ENCODE assay signal across 10 cellular contexts in the genomic region with DNA sequence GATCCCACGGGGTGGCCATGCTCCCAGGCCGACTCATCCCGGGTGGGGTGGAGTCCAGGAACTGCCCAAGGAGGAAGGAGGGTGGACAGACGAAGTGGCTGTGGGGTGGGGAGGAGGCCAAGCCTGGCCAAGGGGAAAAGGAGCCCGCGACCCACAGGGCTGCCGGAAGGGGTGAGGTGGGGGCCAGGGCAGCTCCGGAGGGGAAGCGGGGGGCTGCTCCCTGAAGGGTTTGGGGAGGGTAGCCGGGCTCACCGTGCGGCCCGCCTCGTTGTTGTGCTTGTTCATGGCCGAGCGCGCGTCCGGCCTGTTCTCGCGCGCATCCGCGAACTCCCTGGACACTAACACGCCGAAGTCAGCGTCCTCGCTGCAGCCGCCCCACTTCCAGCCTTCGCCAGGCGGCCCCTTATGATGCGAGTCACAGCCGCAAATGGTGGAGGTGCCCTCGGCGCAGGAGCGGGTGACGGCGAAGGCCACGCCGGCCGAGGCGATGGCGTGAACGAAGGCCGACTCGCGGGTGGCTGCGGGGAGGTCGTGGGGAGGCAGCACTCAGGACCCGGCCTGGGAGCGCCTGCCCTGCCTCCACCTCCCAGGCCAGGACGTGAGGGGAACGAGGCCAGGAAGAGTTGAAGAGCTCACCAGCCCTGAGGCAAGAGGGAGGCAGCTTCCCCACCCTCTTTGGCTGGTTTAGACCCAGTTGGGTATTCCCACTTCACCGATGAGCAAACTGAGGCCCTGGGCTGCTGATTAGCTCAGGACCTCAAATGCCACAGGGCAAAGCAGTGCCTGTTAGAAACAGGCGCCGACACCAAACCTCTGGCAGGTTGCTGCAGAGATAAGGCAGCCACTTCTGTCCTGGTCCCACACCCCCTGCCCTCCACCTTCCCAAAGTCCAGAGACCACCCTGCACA. TPM values are rescaled to one million over a fixed set of nuclear protein-coding genes. Genes with fewer than 3 reads are reported as not detected.
DNase-seq lines count a peak whose midpoint lies in the region; ATAC-seq and TF ChIP-seq lines count a peak whose summit lies in the region.
"Had no signal": no experiment of that assay in that cellular context is flagged by ENCODE, and none has a peak within 500 bp of the region (broad histone marks: within the 10 kb centered on the region; RNA-seq: fewer than 3 reads in every experiment).

No MANE protein-coding gene starts in this region.

- CTCF ChIA-PET in mammary epithelial cell (lab: Charles Lee; ENCODE audit: low non-redundant PET), result no interaction called here

- peaks cover 19% of the 10 kb centered on the region for H3K36me3 Mint-ChIP-seq in mesothelial cell of epicardium

- no peaks in the 10 kb centered on the region for H4K20me1 ChIP-seq in mammary epithelial cell (ENCODE audit: insufficient read depth, low read length)

- TF ChIP-seq POLR2A in breast epithelium (IDR thresholded peaks at IDR 0.05), result no peak
- no peak for TF ChIP-seq POLR2A in upper lobe of left lung (IDR thresholded peaks at IDR 0.05)

- intact Hi-C loops in breast epithelium (cut with DNase I; ENCODE audit: low total_unique reads), result no loop called here
- intact Hi-C loops in mammary epithelial cell (cut with micrococcal nuclease), result no loop called here
- intact Hi-C loops in ascending aorta (cut with DNase I), result no loop called here

- H3K4me2 ChIP-seq in mammary epithelial cell (ENCODE audit: insufficient read depth, low read depth, low read length), result no peak overlapping the region

- no peaks in the 10 kb centered on the region for H3K36me3 ChIP-seq in breast epithelium
- H3K36me3 ChIP-seq in mammary epithelial cell (ENCODE audit: insufficient read depth, low read length), result no peaks in the 10 kb centered on the region
- no peaks in the 10 kb centered on the region for H3K36me3 ChIP-seq in ascending aorta
- H3K36me3 ChIP-seq in upper lobe of left lung, result no peaks in the 10 kb centered on the region

- H3K27me3 Mint-ChIP-seq in mesothelial cell of epicardium (ENCODE audit: low read depth), result no peaks in the 10 kb centered on the region

- in situ Hi-C loops in mammary epithelial cell (cut with MboI; ENCODE audit: low sequenced_read_pairs in 2 of 2), result no loop called here

- no peaks in the 10 kb centered on the region for H3K27me3 ChIP-seq in breast epithelium
- no peaks in the 10 kb centered on the region for H3K27me3 ChIP-seq in mammary epithelial cell (ENCODE audit: insufficient read depth, low read length)
- H3K27me3 ChIP-seq in ascending aorta, result no peaks in the 10 kb centered on the region
- H3K27me3 ChIP-seq in upper lobe of left lung, result peaks cover 0 to 30% (median 7%) of the 10 kb centered on the region in 4 donors

- BruUV-seq in mammary epithelial cell (replicated peaks; lab: Mats Ljungman, UMichigan), result no TSS peak

- no peak for TF ChIP-seq EP300 in upper lobe of left lung (IDR thresholded peaks at IDR 0.05)

- ATAC-seq in upper lobe of left lung (ENCODE audit: low FRiP score in 2 of 2) (no peak), HG03159 (IDR thresholded peaks at IDR 0.05; ENCODE audit: unreplicated experiment) (no peak)

- no peak for DNase-seq in breast epithelium (ENCODE audit: low spot score in 2 of 2)
- no peak for DNase-seq in mammary epithelial cell
- DNase-seq in ascending aorta (ENCODE audit: low spot score in 2 of 2), result no peak
- peak in 1 of 2 experiments; percentile 34 for DNase-seq in mesothelial cell of epicardium (ENCODE audit: low spot score in 2 of 2, unreplicated experiment in 2 of 2)
- peak in 1 of 2 donors; percentile 81 for DNase-seq in upper lobe of left lung
- DNase-seq in GM19238 (ENCODE audit: insufficient read length, low spot score), result no peak
- DNase-seq in stimulated activated CD4-positive, alpha-beta T cell treated with anti-CD3 and anti-CD28 coated beads, Interleukin-12 subunit alpha, Interleukin-12 subunit beta, amount 100 ng/mL, for 4 hours, result no peak
- DNase-seq: central memory CD4-positive, alpha-beta T cell; left cardiac atrium had no signal

- TF ChIP-seq CTCF in breast epithelium (IDR thresholded peaks at IDR 0.05) (no peak), mammary epithelial cell (conservative IDR thresholded peaks at IDR 0.05 in 1 of 2, IDR thresholded peaks at IDR 0.05 in 1 of 2; ENCODE audit: extremely low read depth in 1 of 2, insufficient read depth in 1 of 2, low read depth in 1 of 2, low read length in 2 of 2) (no peak), ascending aorta (IDR thresholded peaks at IDR 0.05) (no peak), mesothelial cell of epicardium (IDR thresholded peaks at IDR 0.05; ENCODE audit: unreplicated experiment) (no peak), upper lobe of left lung (IDR thresholded peaks at IDR 0.05) (no peak)

- WGBS in mammary epithelial cell (ENCODE audit: low coverage, missing lambda C conversion rate), result 94% methylated on average over 16 of the region's 56 CpGs
- 56 to 63% methylated on average over 20 to 55 of the region's 56 CpGs for WGBS in upper lobe of left lung, 2 donors

- H3K4me1 Mint-ChIP-seq in mesothelial cell of epicardium, result peaks cover 43% of the 10 kb centered on the region

- H3K79me2 ChIP-seq in mammary epithelial cell (ENCODE audit: insufficient read depth, low read length), result no peaks in the 10 kb centered on the region

- peak overlapping the region; percentile 61 for H3K4me3 Mint-ChIP-seq in mesothelial cell of epicardium

- H2AFZ ChIP-seq in mammary epithelial cell (ENCODE audit: low read depth, low read length), result no peak overlapping the region

- H3K27ac Mint-ChIP-seq in mesothelial cell of epicardium, result peak overlapping the region; percentile 71

- H3K9me3 ChIP-seq in breast epithelium, result no peaks in the 10 kb centered on the region
- H3K9me3 ChIP-seq in mammary epithelial cell (replicated peaks; ENCODE audit: insufficient read depth, low read length), result no peaks in the 10 kb centered on the region
- H3K9me3 ChIP-seq in ascending aorta, result no peaks in the 10 kb centered on the region
- no peaks in the 10 kb centered on the region for H3K9me3 ChIP-seq in upper lobe of left lung

- peak overlapping the region; percentile 24 to 63 (median 35) for H3K4me3 ChIP-seq in breast epithelium
- H3K4me3 ChIP-seq in mammary epithelial cell (replicated peaks in 1 of 3; ENCODE audit: insufficient read depth in 1 of 3, low read depth in 2 of 3, low read length in 3 of 3), result no peak overlapping the region
- H3K4me3 ChIP-seq in ascending aorta, result peak overlapping the region; percentile 45 to 47
- H3K4me3 ChIP-seq in upper lobe of left lung, result peak overlapping the region in 3 of 4 donors; percentile 6 to 23 (median 11)

- H3K9ac ChIP-seq in mammary epithelial cell (ENCODE audit: insufficient read depth, low read length), result no peak overlapping the region

- no peaks in the 10 kb centered on the region for H3K9me3 Mint-ChIP-seq in mesothelial cell of epicardium

- H3K4me1 ChIP-seq in breast epithelium, result peaks cover 5 to 7% of the 10 kb centered on the region in 2 donors
- peaks cover 18% of the 10 kb centered on the region for H3K4me1 ChIP-seq in mammary epithelial cell (ENCODE audit: insufficient read depth, low read length)
- H3K4me1 ChIP-seq in ascending aorta, result peaks cover 2 to 15% of the 10 kb centered on the region in 2 donors
- peaks cover 13 to 50% (median 37%) of the 10 kb centered on the region in 4 donors for H3K4me1 ChIP-seq in upper lobe of left lung

- dilution Hi-C loops in mammary epithelial cell (cut with HindIII; ENCODE audit: low sequenced_read_pairs), result loop anchor here (5.0 kb wide), 1 partner anchor 37 kb away; no protein-coding TSS in a partner anchor

- H3K27ac ChIP-seq in breast epithelium (no peak overlapping the region), mammary epithelial cell (ENCODE audit: insufficient read depth, low read depth, low read length) (no peak overlapping the region), ascending aorta (no peak overlapping the region), upper lobe of left lung (no peak overlapping the region)

RNA-seq across cellular contexts. Expression of a gene that starts 48.7 kb away (rescaled TPM):
- total RNA-seq in breast epithelium, result 1 to 10 TPM in 2 of 3 donors, under 1 TPM in 1; 0.48 to 2.9 (median 1.6) TPM
- 1 to 10 TPM; 2.1 to 2.2 TPM for total RNA-seq in mammary epithelial cell
- polyA plus RNA-seq in mammary epithelial cell, result 1.5 TPM
- 0.57 TPM for polyA minus RNA-seq in mammary epithelial cell
- total RNA-seq in ascending aorta, result not detected
- 64.2 to 66.4 TPM (median 65.7 TPM) in 3 replicates for total RNA-seq in mesothelial cell of epicardium
- total RNA-seq in upper lobe of left lung, result 1 to 10 TPM; 1.1 to 4.6 (median 1.9) TPM

Comparison
In these comparisons a context has a peak if more than half of its experiments do, and no peak if none do; other contexts are left out.
1. H3K4me3 ChIP-seq: peak in breast epithelium (3 of 3), ascending aorta (2 of 2) and upper lobe of left lung (3 of 4); none in mammary epithelial cell (0 of 3).
2. RNA of a gene that starts 48.7 kb away (total RNA-seq): 64.2 to 66.4 TPM in mesothelial cell of epicardium; 2.1 to 2.2 TPM in mammary epithelial cell, 1.1 to 4.6 TPM in upper lobe of left lung, 0.48 to 2.9 TPM in breast epithelium and not detected in ascending aorta (single experiment); every median in the first group is over 10 times any median in the second.